Comparison of ENCODE assay signal across 29 cellular contexts in genomic region chr10:61181832-61182231, GRCh38.
"Had no signal": no experiment of that assay in that cellular context is flagged by ENCODE, and none has a peak within 500 bp of the region (broad histone marks: within the 10 kb centered on the region; RNA-seq: fewer than 3 reads in every experiment).

No MANE protein-coding gene starts in this region.

- H3K27me3 Mint-ChIP-seq: stimulated activated memory B cell treated with anti-CD40 and anti-IgM and Interleukin-4, amounts not matched to agents 10 μg/mL and 1 μg/mL and 100 μg/mL, for 72 hours; stimulated activated naive CD8-positive, alpha-beta T cell treated with anti-CD3 and anti-CD28 coated beads, Interleukin-15, amount 100 ng/mL, for 72 hours had no signal

- H3K4me3 Mint-ChIP-seq: stimulated activated effector memory CD8-positive, alpha-beta T cell treated with anti-CD3 and anti-CD28 coated beads, Interleukin-12 subunit alpha, Interleukin-12 subunit beta, amount 100 ng/mL, for 72 hours; stimulated activated memory B cell treated with anti-CD40 and anti-IgM and Interleukin-4, amounts not matched to agents 10 μg/mL and 1 μg/mL and 100 μg/mL, for 72 hours; stimulated activated naive B cell treated with anti-CD40 and anti-IgM and Interleukin-4, amounts not matched to agents 10 μg/mL and 1 μg/mL and 100 μg/mL, for 72 hours; stimulated activated naive CD8-positive, alpha-beta T cell treated with anti-CD3 and anti-CD28 coated beads, Interleukin-15, amount 100 ng/mL, for 72 hours; stimulated activated naive CD8-positive, alpha-beta T cell treated with anti-CD3 and anti-CD28 coated beads, Interleukin-15, Interleukin-2, amounts not matched to agents 100 ng/mL and 50 ng/mL, for 24 hours; type B pancreatic cell had no signal

- H3K4me1 ChIP-seq: suprapubic skin, testis, thyroid gland, tibial artery, transverse colon, upper lobe of right lung had no signal

- H3K27ac ChIP-seq: stomach, suprapubic skin, testis, thoracic aorta, thyroid gland, tibial artery, tibial nerve, transverse colon, upper lobe of left lung, upper lobe of right lung, uterus, vagina had no signal

- H3K36me3 Mint-ChIP-seq: stimulated activated effector memory CD8-positive, alpha-beta T cell treated with anti-CD3 and anti-CD28 coated beads, Interleukin-12 subunit alpha, Interleukin-12 subunit beta, amount 100 ng/mL, for 72 hours; stimulated activated memory B cell treated with anti-CD40 and anti-IgM and Interleukin-4, amounts not matched to agents 10 μg/mL and 1 μg/mL and 100 μg/mL, for 72 hours; stimulated activated naive B cell treated with anti-CD40 and anti-IgM and Interleukin-4, amounts not matched to agents 10 μg/mL and 1 μg/mL and 100 μg/mL, for 72 hours; type B pancreatic cell had no signal

- H3K4me1 Mint-ChIP-seq: stimulated activated effector memory CD8-positive, alpha-beta T cell treated with anti-CD3 and anti-CD28 coated beads, Interleukin-12 subunit alpha, Interleukin-12 subunit beta, amount 100 ng/mL, for 72 hours; stimulated activated memory B cell treated with anti-CD40 and anti-IgM and Interleukin-4, amounts not matched to agents 10 μg/mL and 1 μg/mL and 100 μg/mL, for 72 hours; stimulated activated naive B cell treated with anti-CD40 and anti-IgM and Interleukin-4, amounts not matched to agents 10 μg/mL and 1 μg/mL and 100 μg/mL, for 72 hours; stimulated activated naive CD8-positive, alpha-beta T cell treated with anti-CD3 and anti-CD28 coated beads, Interleukin-15, amount 100 ng/mL, for 72 hours had no signal

- DNase-seq: stimulated activated CD4-positive, alpha-beta T cell treated with anti-CD3 and anti-CD28 coated beads, Interleukin-2, amount 100 ng/mL, for 48 hours; stimulated activated CD4-positive, alpha-beta T cell treated with anti-CD3 and anti-CD28 coated beads, Interleukin-4, amount 100 ng/mL, for 1 hour; stimulated activated CD4-positive, alpha-beta T cell treated with anti-CD3 and anti-CD28 coated beads, Interleukin-4, amount 100 ng/mL, for 24 hours; stimulated activated CD4-positive, alpha-beta T cell treated with anti-CD3 and anti-CD28 coated beads, Interleukin-4, amount 100 ng/mL, for 4 hours; stimulated activated CD8-positive, alpha-beta memory T cell treated with anti-CD3 and anti-CD28 coated beads, Interleukin-4, amount 100 ng/mL, for 48 hours; stimulated activated naive B cell treated with anti-CD40 and anti-IgM and Interleukin-4, amounts not matched to agents 10 μg/mL and 1 μg/mL and 100 μg/mL, for 72 hours; stimulated activated naive CD4-positive, alpha-beta T cell; stimulated activated naive CD4-positive, alpha-beta T cell treated with Interleukin-2 at 50 U/mL for 16 hours; stimulated activated naive CD8-positive, alpha-beta T cell treated with anti-CD3 and anti-CD28 coated beads, Interleukin-15, amount 100 ng/mL, for 72 hours; stimulated activated naive CD8-positive, alpha-beta T cell treated with anti-CD3 and anti-CD28 coated beads, Interleukin-15, Interleukin-2, amounts not matched to agents 100 U/mL and 50 U/mL, for 24 hours; stomach; substantia nigra; testis; thyroid gland; tibial artery; transverse colon; trophoblast cell; upper lobe of left lung; upper lobe of right lung; uterus had no signal

- H3K4me3 ChIP-seq: stomach, suprapubic skin, testis, thoracic aorta, thyroid gland, tibial artery, tibial nerve, transverse colon, upper lobe of left lung, upper lobe of right lung, uterus, vagina had no signal

- H3K9me3 ChIP-seq: stomach, suprapubic skin, testis, thoracic aorta, thyroid gland, tibial artery, tibial nerve, transverse colon, upper lobe of left lung, upper lobe of right lung, uterus, vagina had no signal

- FAIRE-seq: urothelium cell line had no signal

- H3K27ac Mint-ChIP-seq: stimulated activated effector memory CD8-positive, alpha-beta T cell treated with anti-CD3 and anti-CD28 coated beads, Interleukin-12 subunit alpha, Interleukin-12 subunit beta, amount 100 ng/mL, for 72 hours; stimulated activated memory B cell treated with anti-CD40 and anti-IgM and Interleukin-4, amounts not matched to agents 10 μg/mL and 1 μg/mL and 100 μg/mL, for 72 hours; stimulated activated naive B cell treated with anti-CD40 and anti-IgM and Interleukin-4, amounts not matched to agents 10 μg/mL and 1 μg/mL and 100 μg/mL, for 72 hours; stimulated activated naive CD8-positive, alpha-beta T cell treated with anti-CD3 and anti-CD28 coated beads, Interleukin-15, amount 100 ng/mL, for 72 hours; stimulated activated naive CD8-positive, alpha-beta T cell treated with anti-CD3 and anti-CD28 coated beads, Interleukin-15, Interleukin-2, amounts not matched to agents 100 ng/mL and 50 ng/mL, for 24 hours; type B pancreatic cell had no signal

- H3K36me3 ChIP-seq: stomach, suprapubic skin, thoracic aorta, thyroid gland, tibial artery, tibial nerve, transverse colon, upper lobe of left lung, upper lobe of right lung, uterus, vagina had no signal

- H3K27me3 ChIP-seq: stomach, suprapubic skin, testis, thyroid gland, tibial artery, tibial nerve, transverse colon, upper lobe of left lung, upper lobe of right lung, uterus, vagina had no signal

- H3K9me3 Mint-ChIP-seq: stimulated activated effector memory CD8-positive, alpha-beta T cell treated with anti-CD3 and anti-CD28 coated beads, Interleukin-12 subunit alpha, Interleukin-12 subunit beta, amount 100 ng/mL, for 72 hours; stimulated activated memory B cell treated with anti-CD40 and anti-IgM and Interleukin-4, amounts not matched to agents 10 μg/mL and 1 μg/mL and 100 μg/mL, for 72 hours; stimulated activated naive B cell treated with anti-CD40 and anti-IgM and Interleukin-4, amounts not matched to agents 10 μg/mL and 1 μg/mL and 100 μg/mL, for 72 hours; stimulated activated naive CD8-positive, alpha-beta T cell treated with anti-CD3 and anti-CD28 coated beads, Interleukin-15, amount 100 ng/mL, for 72 hours had no signal

- ATAC-seq: stimulated activated effector memory CD8-positive, alpha-beta T cell treated with anti-CD3 and anti-CD28 coated beads, Interleukin-12 subunit alpha, Interleukin-12 subunit beta, amount 100 ng/mL, for 72 hours; stimulated activated memory B cell treated with anti-CD40 and anti-IgM and Interleukin-4, amounts not matched to agents 10 μg/mL and 1 μg/mL and 100 μg/mL, for 72 hours; stimulated activated naive B cell treated with anti-CD40 and anti-IgM and Interleukin-4, amounts not matched to agents 10 μg/mL and 1 μg/mL and 100 μg/mL, for 72 hours; stimulated activated naive CD8-positive, alpha-beta T cell treated with anti-CD3 and anti-CD28 coated beads, Interleukin-15, amount 100 ng/mL, for 72 hours; stimulated activated naive CD8-positive, alpha-beta T cell treated with anti-CD3 and anti-CD28 coated beads, Interleukin-15, Interleukin-2, amounts not matched to agents 100 U/mL and 50 U/mL, for 24 hours; upper lobe of right lung had no signal
